In genomic region chrX:74890676-74891430, GRCh38 we compare ENCODE assay signal across 16 cellular contexts. TPM values are rescaled to one million over a fixed set of nuclear protein-coding genes. Genes with fewer than 3 reads are reported as not detected.
DNase-seq lines count a peak whose midpoint lies in the region; ATAC-seq and TF ChIP-seq lines count a peak whose summit lies in the region.
"Had no signal": no experiment of that assay in that cellular context is flagged by ENCODE, and none has a peak within 500 bp of the region (broad histone marks: within the 10 kb centered on the region; RNA-seq: fewer than 3 reads in every experiment).

No MANE protein-coding gene starts in this region.

- in situ Hi-C loops in transverse colon (cut with MboI; ENCODE audit: low pct_ligation_motif_present in 1 of 4, low pct_unique_long_range_greater_than_20kb in 1 of 4, low sequenced_read_pairs in 3 of 4), result no loop called here

- DNase-seq in activated naive CD4-positive, alpha-beta T cell treated with anti-CD3 and anti-CD28 coated beads for 36 hours, result peak; percentile 10
- DNase-seq in activated naive CD4-positive, alpha-beta T cell (lab: John Stamatoyannopoulos, UW), result no peak
- DNase-seq in transverse colon (peak; percentile 20), HuH-7.5 (ENCODE audit: low spot score) (no peak), NCI-H345 treated with DMSO at 0.1 percent for 48 hours (lab: John Stamatoyannopoulos, UW; ENCODE audit: unreplicated experiment) (no peak), sigmoid colon (no peak)
- DNase-seq: ACHN; activated effector memory CD4-positive, alpha-beta T cell treated with anti-CD3 and anti-CD28 coated beads, Interleukin-2, amount 50 U/mL, for 16 hours; HFFc6; OCI-M1; trophoblast cell had no signal

- TF ChIP-seq POLR2A in transverse colon (IDR thresholded peaks at IDR 0.05) (no peak), sigmoid colon (IDR thresholded peaks at IDR 0.05) (no peak)

- CTCF ChIA-PET in activated naive CD4-positive, alpha-beta T cell treated with anti-CD3 and anti-CD28 coated beads for 36 hours (lab: Charles Lee), result no interaction called here

- intact Hi-C loops in activated naive CD4-positive, alpha-beta T cell treated with anti-CD3 and anti-CD28 coated beads for 36 hours (cut with micrococcal nuclease), result no loop called here
- intact Hi-C loops in transverse colon (cut with DNase I; ENCODE audit: low total_unique reads) (no loop called here), sigmoid colon (cut with DNase I) (no loop called here)

- no peak overlapping the region for H3K27ac ChIP-seq in transverse colon
- H3K27ac ChIP-seq in sigmoid colon, result no peak overlapping the region
- H3K27ac ChIP-seq: parathyroid adenoma had no signal

- no peaks in the 10 kb centered on the region for H3K27me3 ChIP-seq in transverse colon
- H3K27me3 ChIP-seq in sigmoid colon, result no peaks in the 10 kb centered on the region

- H3K4me1 Mint-ChIP-seq in activated naive CD4-positive, alpha-beta T cell treated with anti-CD3 and anti-CD28 coated beads for 36 hours (ENCODE audit: low read depth), result peaks cover 11% of the 10 kb centered on the region

- H3K36me3 Mint-ChIP-seq in activated naive CD4-positive, alpha-beta T cell treated with anti-CD3 and anti-CD28 coated beads for 36 hours (ENCODE audit: low read depth), result no peaks in the 10 kb centered on the region

- no peak overlapping the region for H3K4me3 ChIP-seq in transverse colon
- H3K4me3 ChIP-seq in sigmoid colon, result no peak overlapping the region

- TF ChIP-seq EP300 in transverse colon (IDR thresholded peaks at IDR 0.05; ENCODE audit: low read depth) (no peak), sigmoid colon (IDR thresholded peaks at IDR 0.05) (no peak)

- TF ChIP-seq CTCF in transverse colon (IDR thresholded peaks at IDR 0.05) (no peak), sigmoid colon (IDR thresholded peaks at IDR 0.05) (no peak)

- H3K9me3 Mint-ChIP-seq in activated naive CD4-positive, alpha-beta T cell treated with anti-CD3 and anti-CD28 coated beads for 36 hours, result no peaks in the 10 kb centered on the region
- H3K9me3 Mint-ChIP-seq: HFFc6 had no signal

- H3K36me3 ChIP-seq in transverse colon (no peaks in the 10 kb centered on the region), sigmoid colon (no peaks in the 10 kb centered on the region)

- no peaks in the 10 kb centered on the region for H3K4me1 ChIP-seq in transverse colon
- peaks cover 0 to 15% (median 0%) of the 10 kb centered on the region in 4 donors for H3K4me1 ChIP-seq in sigmoid colon
- H3K4me1 ChIP-seq: parathyroid adenoma had no signal

- no peak overlapping the region for H3K27ac Mint-ChIP-seq in activated naive CD4-positive, alpha-beta T cell treated with anti-CD3 and anti-CD28 coated beads for 36 hours
- H3K27ac Mint-ChIP-seq: HFFc6 had no signal

- no peaks in the 10 kb centered on the region for H3K27me3 Mint-ChIP-seq in activated naive CD4-positive, alpha-beta T cell treated with anti-CD3 and anti-CD28 coated beads for 36 hours (ENCODE audit: low read depth)

- H3K9me3 ChIP-seq in transverse colon, result no peaks in the 10 kb centered on the region
- H3K9me3 ChIP-seq in sigmoid colon, result no peaks in the 10 kb centered on the region

- ATAC-seq in GM21619 (IDR thresholded peaks at IDR 0.05; ENCODE audit: unreplicated experiment) (peak; percentile 97), HG03139 (IDR thresholded peaks at IDR 0.05; ENCODE audit: unreplicated experiment) (peak; percentile 96)
- ATAC-seq: left lobe of liver had no signal

- no peak overlapping the region for H3K4me3 Mint-ChIP-seq in activated naive CD4-positive, alpha-beta T cell treated with anti-CD3 and anti-CD28 coated beads for 36 hours
- H3K4me3 Mint-ChIP-seq: HFFc6 had no signal

- WGBS in transverse colon (ENCODE audit: low coverage in 1 of 2), 2 donors, result 25% methylated on average over 4 of the region's 4 CpGs; no CpG with 5 or more reads in 1 of the 2 donors
- 14 to 42% methylated on average over 4 of the region's 4 CpGs for WGBS in sigmoid colon, 2 donors

RNA-seq across cellular contexts. Expression of gene NEXMIF, which starts 34.4 kb away (rescaled TPM):
- total RNA-seq in activated naive CD4-positive, alpha-beta T cell treated with anti-CD3 and anti-CD28 coated beads for 36 hours, result 1 to 10 TPM in 1 of 2 experiments, under 1 TPM in 1; 0.86 to 1.2 TPM
- total RNA-seq in transverse colon (1 to 10 TPM in 2 of 4 donors, under 1 TPM in 2; under 0.01 to 3.3 (median 1.7) TPM), sigmoid colon (1 to 10 TPM; 4.1 to 7.3 (median 5.6) TPM)
- under 1 TPM in 2 of 3 donors, not detected in 1; 0.17 to 0.23 TPM for polyA plus RNA-seq in sigmoid colon
- total RNA-seq: fibroblast of villous mesenchyme, HFFc6 had no signal

Comparison
In these comparisons a context has a peak if more than half of its experiments do, and no peak if none do; other contexts are left out.
1. DNase-seq: peak in activated naive CD4-positive, alpha-beta T cell treated with anti-CD3 and anti-CD28 coated beads for 36 hours (single experiment) and transverse colon (single experiment); none in activated naive CD4-positive, alpha-beta T cell (0 of 4), HuH-7.5 (single experiment), NCI-H345 treated with DMSO at 0.1 percent for 48 hours (single experiment) and sigmoid colon (single experiment).